2 cellular contexts compared by ENCODE assay signal in genomic region chr16:85326794-85327181, GRCh38.
TF ChIP-seq lines count a peak whose summit lies in the region.

No MANE protein-coding gene starts in this region.

TF ChIP-seq in GM23338, 12 proteins besides CTCF, POLR2A, EP300 and RAD21:
- TF ChIP-seq ZNF114 (CRISPR knock-in tag; IDR thresholded peaks at IDR 0.05), result no peak
- no peak for TF ChIP-seq EZH2phosphoT487 (IDR thresholded peaks at IDR 0.05; ENCODE audit: unreplicated experiment)
- TF ChIP-seq, protein P1, sequence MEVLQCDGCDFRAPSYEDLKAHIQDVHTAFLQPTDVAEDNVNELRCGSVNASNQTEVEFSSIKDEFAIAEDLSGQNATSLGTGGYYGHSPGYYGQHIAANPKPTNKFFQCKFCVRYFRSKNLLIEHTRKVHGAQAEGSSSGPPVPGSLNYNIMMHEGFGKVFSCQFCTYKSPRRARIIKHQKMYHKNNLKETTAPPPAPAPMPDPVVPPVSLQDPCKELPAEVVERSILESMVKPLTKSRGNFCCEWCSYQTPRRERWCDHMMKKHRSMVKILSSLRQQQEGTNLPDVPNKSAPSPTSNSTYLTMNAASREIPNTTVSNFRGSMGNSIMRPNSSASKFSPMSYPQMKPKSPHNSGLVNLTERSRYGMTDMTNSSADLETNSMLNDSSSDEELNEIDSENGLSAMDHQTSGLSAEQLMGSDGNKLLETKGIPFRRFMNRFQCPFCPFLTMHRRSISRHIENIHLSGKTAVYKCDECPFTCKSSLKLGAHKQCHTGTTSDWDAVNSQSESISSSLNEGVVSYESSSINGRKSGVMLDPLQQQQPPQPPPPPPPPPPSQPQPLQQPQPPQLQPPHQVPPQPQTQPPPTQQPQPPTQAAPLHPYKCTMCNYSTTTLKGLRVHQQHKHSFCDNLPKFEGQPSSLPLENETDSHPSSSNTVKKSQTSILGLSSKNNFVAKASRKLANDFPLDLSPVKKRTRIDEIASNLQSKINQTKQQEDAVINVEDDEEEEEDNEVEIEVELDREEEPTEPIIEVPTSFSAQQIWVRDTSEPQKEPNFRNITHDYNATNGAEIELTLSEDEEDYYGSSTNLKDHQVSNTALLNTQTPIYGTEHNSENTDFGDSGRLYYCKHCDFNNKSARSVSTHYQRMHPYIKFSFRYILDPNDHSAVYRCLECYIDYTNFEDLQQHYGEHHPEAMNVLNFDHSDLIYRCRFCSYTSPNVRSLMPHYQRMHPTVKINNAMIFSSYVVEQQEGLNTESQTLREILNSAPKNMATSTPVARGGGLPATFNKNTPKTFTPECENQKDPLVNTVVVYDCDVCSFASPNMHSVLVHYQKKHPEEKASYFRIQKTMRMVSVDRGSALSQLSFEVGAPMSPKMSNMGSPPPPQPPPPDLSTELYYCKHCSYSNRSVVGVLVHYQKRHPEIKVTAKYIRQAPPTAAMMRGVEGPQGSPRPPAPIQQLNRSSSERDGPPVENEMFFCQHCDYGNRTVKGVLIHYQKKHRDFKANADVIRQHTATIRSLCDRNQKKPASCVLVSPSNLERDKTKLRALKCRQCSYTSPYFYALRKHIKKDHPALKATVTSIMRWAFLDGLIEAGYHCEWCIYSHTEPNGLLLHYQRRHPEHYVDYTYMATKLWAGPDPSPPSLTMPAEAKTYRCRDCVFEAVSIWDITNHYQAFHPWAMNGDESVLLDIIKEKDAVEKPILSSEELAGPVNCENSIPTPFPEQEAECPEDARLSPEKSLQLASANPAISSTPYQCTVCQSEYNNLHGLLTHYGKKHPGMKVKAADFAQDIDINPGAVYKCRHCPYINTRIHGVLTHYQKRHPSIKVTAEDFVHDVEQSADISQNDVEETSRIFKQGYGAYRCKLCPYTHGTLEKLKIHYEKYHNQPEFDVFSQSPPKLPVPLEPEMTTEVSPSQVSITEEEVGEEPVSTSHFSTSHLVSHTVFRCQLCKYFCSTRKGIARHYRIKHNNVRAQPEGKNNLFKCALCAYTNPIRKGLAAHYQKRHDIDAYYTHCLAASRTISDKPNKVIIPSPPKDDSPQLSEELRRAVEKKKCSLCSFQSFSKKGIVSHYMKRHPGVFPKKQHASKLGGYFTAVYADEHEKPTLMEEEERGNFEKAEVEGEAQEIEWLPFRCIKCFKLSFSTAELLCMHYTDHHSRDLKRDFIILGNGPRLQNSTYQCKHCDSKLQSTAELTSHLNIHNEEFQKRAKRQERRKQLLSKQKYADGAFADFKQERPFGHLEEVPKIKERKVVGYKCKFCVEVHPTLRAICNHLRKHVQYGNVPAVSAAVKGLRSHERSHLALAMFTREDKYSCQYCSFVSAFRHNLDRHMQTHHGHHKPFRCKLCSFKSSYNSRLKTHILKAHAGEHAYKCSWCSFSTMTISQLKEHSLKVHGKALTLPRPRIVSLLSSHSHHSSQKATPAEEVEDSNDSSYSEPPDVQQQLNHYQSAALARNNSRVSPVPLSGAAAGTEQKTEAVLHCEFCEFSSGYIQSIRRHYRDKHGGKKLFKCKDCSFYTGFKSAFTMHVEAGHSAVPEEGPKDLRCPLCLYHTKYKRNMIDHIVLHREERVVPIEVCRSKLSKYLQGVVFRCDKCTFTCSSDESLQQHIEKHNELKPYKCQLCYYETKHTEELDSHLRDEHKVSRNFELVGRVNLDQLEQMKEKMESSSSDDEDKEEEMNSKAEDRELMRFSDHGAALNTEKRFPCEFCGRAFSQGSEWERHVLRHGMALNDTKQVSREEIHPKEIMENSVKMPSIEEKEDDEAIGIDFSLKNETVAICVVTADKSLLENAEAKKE (CRISPR knock-in tag; IDR thresholded peaks at IDR 0.05), result no peak
- TF ChIP-seq ZNF331 (CRISPR knock-in tag; IDR thresholded peaks at IDR 0.05; ENCODE audit: low read depth), result no peak
- TF ChIP-seq, protein P2, sequence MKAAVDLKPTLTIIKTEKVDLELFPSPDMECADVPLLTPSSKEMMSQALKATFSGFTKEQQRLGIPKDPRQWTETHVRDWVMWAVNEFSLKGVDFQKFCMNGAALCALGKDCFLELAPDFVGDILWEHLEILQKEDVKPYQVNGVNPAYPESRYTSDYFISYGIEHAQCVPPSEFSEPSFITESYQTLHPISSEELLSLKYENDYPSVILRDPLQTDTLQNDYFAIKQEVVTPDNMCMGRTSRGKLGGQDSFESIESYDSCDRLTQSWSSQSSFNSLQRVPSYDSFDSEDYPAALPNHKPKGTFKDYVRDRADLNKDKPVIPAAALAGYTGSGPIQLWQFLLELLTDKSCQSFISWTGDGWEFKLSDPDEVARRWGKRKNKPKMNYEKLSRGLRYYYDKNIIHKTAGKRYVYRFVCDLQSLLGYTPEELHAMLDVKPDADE (IDR thresholded peaks at IDR 0.05), result no peak
- no peak for TF ChIP-seq EZH2 (IDR thresholded peaks at IDR 0.05; ENCODE audit: low read depth, unreplicated experiment)
- no peak for TF ChIP-seq CREB1 (CRISPR knock-in tag; IDR thresholded peaks at IDR 0.05; ENCODE audit: low read depth)
- no peak for TF ChIP-seq NANOG (IDR thresholded peaks at IDR 0.05; ENCODE audit: borderline replicate concordance)
- TF ChIP-seq POLR2AphosphoS5 (IDR thresholded peaks at IDR 0.05; ENCODE audit: low read depth), result no peak
- TF ChIP-seq, protein P3, sequence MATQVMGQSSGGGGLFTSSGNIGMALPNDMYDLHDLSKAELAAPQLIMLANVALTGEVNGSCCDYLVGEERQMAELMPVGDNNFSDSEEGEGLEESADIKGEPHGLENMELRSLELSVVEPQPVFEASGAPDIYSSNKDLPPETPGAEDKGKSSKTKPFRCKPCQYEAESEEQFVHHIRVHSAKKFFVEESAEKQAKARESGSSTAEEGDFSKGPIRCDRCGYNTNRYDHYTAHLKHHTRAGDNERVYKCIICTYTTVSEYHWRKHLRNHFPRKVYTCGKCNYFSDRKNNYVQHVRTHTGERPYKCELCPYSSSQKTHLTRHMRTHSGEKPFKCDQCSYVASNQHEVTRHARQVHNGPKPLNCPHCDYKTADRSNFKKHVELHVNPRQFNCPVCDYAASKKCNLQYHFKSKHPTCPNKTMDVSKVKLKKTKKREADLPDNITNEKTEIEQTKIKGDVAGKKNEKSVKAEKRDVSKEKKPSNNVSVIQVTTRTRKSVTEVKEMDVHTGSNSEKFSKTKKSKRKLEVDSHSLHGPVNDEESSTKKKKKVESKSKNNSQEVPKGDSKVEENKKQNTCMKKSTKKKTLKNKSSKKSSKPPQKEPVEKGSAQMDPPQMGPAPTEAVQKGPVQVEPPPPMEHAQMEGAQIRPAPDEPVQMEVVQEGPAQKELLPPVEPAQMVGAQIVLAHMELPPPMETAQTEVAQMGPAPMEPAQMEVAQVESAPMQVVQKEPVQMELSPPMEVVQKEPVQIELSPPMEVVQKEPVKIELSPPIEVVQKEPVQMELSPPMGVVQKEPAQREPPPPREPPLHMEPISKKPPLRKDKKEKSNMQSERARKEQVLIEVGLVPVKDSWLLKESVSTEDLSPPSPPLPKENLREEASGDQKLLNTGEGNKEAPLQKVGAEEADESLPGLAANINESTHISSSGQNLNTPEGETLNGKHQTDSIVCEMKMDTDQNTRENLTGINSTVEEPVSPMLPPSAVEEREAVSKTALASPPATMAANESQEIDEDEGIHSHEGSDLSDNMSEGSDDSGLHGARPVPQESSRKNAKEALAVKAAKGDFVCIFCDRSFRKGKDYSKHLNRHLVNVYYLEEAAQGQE (IDR thresholded peaks at IDR 0.05; ENCODE audit: unreplicated experiment), result no peak

TF ChIP-seq in H1, 55 proteins besides CTCF, POLR2A, EP300 and RAD21:
- TF ChIP-seq NRF1 (IDR thresholded peaks at IDR 0.05; ENCODE audit: low read depth, low read length), result no peak
- TF ChIP-seq RBBP5 (IDR thresholded peaks at IDR 0.05; ENCODE audit: borderline replicate concordance, low read depth, low read length), result no peak
